In genomic region chr12:92278378-92278828, GRCh38 we compare ENCODE assay signal across 14 cellular contexts.
A peak's percentile ranks its signal among the peaks of the same experiment; 100 is the strongest.
DNase-seq lines count a peak whose midpoint lies in the region; TF ChIP-seq lines count a peak whose summit lies in the region.
"Had no signal": no experiment of that assay in that cellular context is flagged by ENCODE, and none has a peak within 500 bp of the region (broad histone marks: within the 10 kb centered on the region; RNA-seq: fewer than 3 reads in every experiment).

No MANE protein-coding gene starts in this region.

- no peaks in the 10 kb centered on the region for H3K9me3 Mint-ChIP-seq in HFFc6
- H3K9me3 Mint-ChIP-seq: activated B cell treated with CpG ODN at 0.5 μM for 24 hours; dendritic cell treated with granulocyte-macrophage colony-stimulating factor and Interleukin-4, amounts not matched to agents 40 ng/mL and 50 ng/mL, for 4 days had no signal

- H3K27me3 Mint-ChIP-seq in HFFc6 (ENCODE audit: insufficient read depth), result no peaks in the 10 kb centered on the region
- H3K27me3 Mint-ChIP-seq: activated B cell treated with CpG ODN at 0.5 μM for 24 hours; dendritic cell treated with granulocyte-macrophage colony-stimulating factor and Interleukin-4, amounts not matched to agents 40 ng/mL and 50 ng/mL, for 4 days had no signal

- WGBS in suprapubic skin, result 0% methylated on average over 2 of the region's 2 CpGs

- DNase-seq in HFFc6, result no peak
- DNase-seq in astrocyte of the hippocampus (ENCODE audit: low read depth, low spot score), result peak; percentile 6
- DNase-seq in right atrium auricular region (ENCODE audit: low spot score), result no peak
- no peak for DNase-seq in suprapubic skin (ENCODE audit: low spot score in 2 of 2)
- no peak for DNase-seq in BE2C
- DNase-seq in SW 1271 (lab: John Stamatoyannopoulos, UW), result no peak
- DNase-seq in SW480 (ENCODE audit: low spot score), result no peak
- DNase-seq: activated B cell treated with CpG ODN at 0.5 μM for 24 hours; activated CD8-positive, alpha-beta memory T cell treated with anti-CD3 and anti-CD28 coated beads, Interleukin-2, amount 50 U/mL, for 48 hours; amygdala; NCI-H146; NCI-H524 treated with DMSO at 0.1 percent for 48 hours; stimulated activated CD4-positive, alpha-beta T cell treated with anti-CD3 and anti-CD28 coated beads, Interleukin-12 subunit alpha, Interleukin-12 subunit beta, amount 100 ng/mL, for 4 hours had no signal

- no peak for TF ChIP-seq EP300 in suprapubic skin (IDR thresholded peaks at IDR 0.05)

- H3K4me3 ChIP-seq in right atrium auricular region, result no peak overlapping the region
- no peak overlapping the region for H3K4me3 ChIP-seq in suprapubic skin
- H3K4me3 ChIP-seq in BE2C (ENCODE audit: low read depth, low read length), result no peak overlapping the region

- no peaks in the 10 kb centered on the region for H3K36me3 Mint-ChIP-seq in HFFc6 (ENCODE audit: low read depth)

- H3K9me3 ChIP-seq in right atrium auricular region (no peaks in the 10 kb centered on the region), suprapubic skin (no peaks in the 10 kb centered on the region), BE2C (no peaks in the 10 kb centered on the region)

- H3K27ac ChIP-seq in right atrium auricular region, result peak overlapping the region; percentile 43 to 62
- peak overlapping the region; percentile 14 for H3K27ac ChIP-seq in suprapubic skin

- H3K4me1 Mint-ChIP-seq in HFFc6 (ENCODE audit: low read depth), result peaks cover 8% of the 10 kb centered on the region
- H3K4me1 Mint-ChIP-seq: activated B cell treated with CpG ODN at 0.5 μM for 24 hours had no signal

- TF ChIP-seq POLR2A in suprapubic skin (IDR thresholded peaks at IDR 0.05), result no peak

- H3K4me3 Mint-ChIP-seq in HFFc6, result peak overlapping the region; percentile 39; the same call in 1 of the 2 replicates
- H3K4me3 Mint-ChIP-seq: activated B cell treated with CpG ODN at 0.5 μM for 24 hours; dendritic cell treated with granulocyte-macrophage colony-stimulating factor and Interleukin-4, amounts not matched to agents 40 ng/mL and 50 ng/mL, for 4 days had no signal

- H3K36me3 ChIP-seq in right atrium auricular region (no peaks in the 10 kb centered on the region), suprapubic skin (no peaks in the 10 kb centered on the region), BE2C (no peaks in the 10 kb centered on the region)

- H3K27ac Mint-ChIP-seq in HFFc6, result no peak overlapping the region
- H3K27ac Mint-ChIP-seq: activated B cell treated with CpG ODN at 0.5 μM for 24 hours; dendritic cell treated with granulocyte-macrophage colony-stimulating factor and Interleukin-4, amounts not matched to agents 40 ng/mL and 50 ng/mL, for 4 days had no signal

- H3K27me3 ChIP-seq in right atrium auricular region (no peaks in the 10 kb centered on the region), suprapubic skin (no peaks in the 10 kb centered on the region), BE2C (no peaks in the 10 kb centered on the region)

- TF ChIP-seq CTCF in HFFc6 (IDR thresholded peaks at IDR 0.05), result no peak
- TF ChIP-seq CTCF in right atrium auricular region (IDR thresholded peaks at IDR 0.05), result no peak
- TF ChIP-seq CTCF in suprapubic skin (IDR thresholded peaks at IDR 0.05), result no peak
- no peak for TF ChIP-seq CTCF in BE2C (IDR thresholded peaks at IDR 0.05; ENCODE audit: low read depth, low read length)

- peaks cover 0 to 4% of the 10 kb centered on the region in 2 donors for H3K4me1 ChIP-seq in right atrium auricular region
- H3K4me1 ChIP-seq in suprapubic skin, result peaks cover 7% of the 10 kb centered on the region
- H3K4me1 ChIP-seq in BE2C, result no peaks in the 10 kb centered on the region
